Comparison of ENCODE assay signal across 8 cellular contexts in the genomic region with DNA sequence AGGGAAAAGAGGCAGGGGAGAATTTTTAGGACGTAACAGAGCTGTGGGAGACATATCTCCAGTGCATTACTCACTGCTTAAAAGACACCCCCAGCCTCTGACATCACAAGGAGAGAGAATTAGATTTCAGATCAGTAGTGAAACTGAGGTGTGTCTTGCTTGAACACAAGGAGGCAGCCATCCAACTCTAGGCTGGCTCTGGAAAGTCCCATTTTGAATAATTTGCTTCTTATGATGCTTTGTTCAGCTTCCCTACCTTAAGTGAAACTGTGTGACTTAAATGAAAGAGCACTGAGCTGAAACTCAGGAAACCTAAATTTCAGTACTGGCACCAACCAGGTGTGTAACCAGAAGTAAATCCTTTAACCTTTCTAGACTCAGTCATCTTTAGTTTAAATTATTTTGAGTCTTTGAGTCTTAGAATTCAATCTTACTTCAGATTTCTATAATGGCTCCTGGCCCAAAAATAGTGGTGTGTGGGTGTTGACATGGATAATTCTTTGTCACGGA.
DNase-seq lines count a peak whose midpoint lies in the region; ATAC-seq, FAIRE-seq and TF ChIP-seq lines count a peak whose summit lies in the region.

No MANE protein-coding gene starts in this region.

- H3K4me1 ChIP-seq in body of pancreas = peaks cover 7% of the 10 kb centered on the region
- peaks cover 22% of the 10 kb centered on the region for H3K4me1 ChIP-seq in osteoblast (ENCODE audit: insufficient read depth, low read length)

- H4K20me1 ChIP-seq in osteoblast (ENCODE audit: insufficient read depth, low read length) = no peaks in the 10 kb centered on the region

- DNase-seq in GM18507 (ENCODE audit: extremely low spot score, insufficient read length, low read depth) (peak; percentile 33), SK-MEL-5 (ENCODE audit: low read depth, low spot score) (peak; percentile 47), body of pancreas (peak in 1 of 4 donors; percentile 10), osteoblast (ENCODE audit: insufficient read length, low spot score, missing footprints) (peak; percentile 27), cerebellar nuclear complex (lab: John Stamatoyannopoulos, UW) (no peak), SW 1271 (lab: John Stamatoyannopoulos, UW) (no peak), NOMO-1 treated with dmso at 0.1 percent for 144 hours (lab: John Stamatoyannopoulos, UW; ENCODE audit: unreplicated experiment) (no peak)

- H3K4me3 ChIP-seq in body of pancreas (no peak overlapping the region), osteoblast (ENCODE audit: insufficient read depth, low read length) (no peak overlapping the region)

- peak; percentile 100 for FAIRE-seq in GM18507 (lab: Jason Lieb, UNC)

- no peaks in the 10 kb centered on the region for H3K36me3 ChIP-seq in body of pancreas (replicated peaks in 1 of 2; ENCODE audit: insufficient read depth in 1 of 2, low read depth in 2 of 2)
- no peaks in the 10 kb centered on the region for H3K36me3 ChIP-seq in osteoblast (ENCODE audit: insufficient read depth, low read length)

- TF ChIP-seq POLR2A in body of pancreas (IDR thresholded peaks at IDR 0.05) = no peak

- in situ Hi-C loops in SK-MEL-5 (cut with HindIII; ENCODE audit: low pct_unique_long_range_greater_than_20kb, low sequenced_read_pairs) = no loop called here

- peak overlapping the region; percentile 33 for H3K4me2 ChIP-seq in osteoblast (ENCODE audit: insufficient read depth, low read length)

- 46 to 58% methylated on average over 2 of the region's 2 CpGs for WGBS in body of pancreas, 2 donors

- H3K9me3 ChIP-seq in body of pancreas (no peaks in the 10 kb centered on the region), osteoblast (ENCODE audit: low read depth, low read length) (no peaks in the 10 kb centered on the region)

- ATAC-seq in HG02623 (IDR thresholded peaks at IDR 0.05; ENCODE audit: unreplicated experiment) = peak; percentile 81
- ATAC-seq in body of pancreas = peak; percentile 42

- TF ChIP-seq CTCF in body of pancreas (IDR thresholded peaks at IDR 0.05) (no peak), osteoblast (IDR thresholded peaks at IDR 0.05; ENCODE audit: extremely low read depth, low read depth, low read length) (peak; percentile 28)

- intact Hi-C loops in body of pancreas (cut with DNase I) = no loop called here

- H3K27ac ChIP-seq in body of pancreas = peak overlapping the region in 1 of 4 donors; percentile 27
- peak overlapping the region; percentile 78 for H3K27ac ChIP-seq in osteoblast (ENCODE audit: low read depth, low read length)

- H3K27me3 ChIP-seq in body of pancreas (no peaks in the 10 kb centered on the region), osteoblast (ENCODE audit: insufficient read depth, low read length) (no peaks in the 10 kb centered on the region)

- H3K79me2 ChIP-seq in osteoblast (ENCODE audit: insufficient read depth, low read length) = no peaks in the 10 kb centered on the region

- peak overlapping the region; percentile 25 for H2AFZ ChIP-seq in osteoblast (ENCODE audit: low read length)

Comparison
In these comparisons a context has a peak if more than half of its experiments do, and no peak if none do; other contexts are left out.
1. DNase-seq: peak in GM18507 (single experiment), SK-MEL-5 (single experiment) and osteoblast (single experiment); none in cerebellar nuclear complex (0 of 2), SW 1271 (0 of 2) and NOMO-1 treated with dmso at 0.1 percent for 144 hours (single experiment).